In the genomic region with DNA sequence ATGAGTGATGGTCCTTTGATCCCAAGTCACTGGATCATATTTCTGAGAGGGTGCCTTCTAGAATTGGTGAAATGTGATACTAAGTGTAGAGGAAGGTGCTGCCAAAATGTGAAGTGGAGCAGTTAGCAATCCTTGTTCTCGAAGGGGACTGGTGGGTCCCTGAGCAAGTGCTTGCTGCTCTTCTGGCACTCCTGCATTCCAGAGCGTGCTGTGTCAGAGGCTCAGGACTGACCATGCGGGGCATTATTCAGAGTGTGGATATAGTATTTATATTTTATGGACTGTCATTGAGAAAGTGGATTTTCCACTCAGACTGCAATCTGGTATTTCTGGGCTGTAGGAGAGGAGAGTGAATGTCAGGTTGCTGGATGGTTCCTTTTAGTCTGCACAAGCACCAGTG, we compare ENCODE assay signal across 20 cellular contexts.
"Had no signal": no experiment of that assay in that cellular context is flagged by ENCODE, and none has a peak within 500 bp of the region (broad histone marks: within the 10 kb centered on the region; RNA-seq: fewer than 3 reads in every experiment).

No MANE protein-coding gene starts in this region.

- H3K27me3 ChIP-seq: MG63, SJSA1 had no signal

- DNase-seq: KBM-7, MG63, NCI-H1105, NCI-H1436 treated with DMSO at 0.1 percent for 48 hours, NCI-H1694, NCI-H187 treated with DMSO at 0.1 percent for 48 hours, NCI-H2029 treated with DMSO at 0.1 percent for 48 hours, NCI-H2107, NCI-H2171 treated with DMSO at 0.1 percent for 48 hours, NCI-H345, NCI-H446 treated with DMSO at 0.1 percent for 48 hours, NCI-H510A treated with DMSO at 0.1 percent for 48 hours, NCI-H526, NCI-H82, Right ventricle myocardium superior, RPMI8226, SIG-M5 had no signal

- H3K4me3 ChIP-seq: MG63, SJSA1, SK-N-MC had no signal

- H3K27ac ChIP-seq: HL-60, SJSA1, SK-N-MC had no signal

- H3K4me1 ChIP-seq: SJSA1 had no signal

- H3K9me3 ChIP-seq: MG63, SJSA1 had no signal

- H3K36me3 ChIP-seq: MG63, SJSA1 had no signal
